Comparison of ENCODE assay signal across 1 cellular context in the genomic region with DNA sequence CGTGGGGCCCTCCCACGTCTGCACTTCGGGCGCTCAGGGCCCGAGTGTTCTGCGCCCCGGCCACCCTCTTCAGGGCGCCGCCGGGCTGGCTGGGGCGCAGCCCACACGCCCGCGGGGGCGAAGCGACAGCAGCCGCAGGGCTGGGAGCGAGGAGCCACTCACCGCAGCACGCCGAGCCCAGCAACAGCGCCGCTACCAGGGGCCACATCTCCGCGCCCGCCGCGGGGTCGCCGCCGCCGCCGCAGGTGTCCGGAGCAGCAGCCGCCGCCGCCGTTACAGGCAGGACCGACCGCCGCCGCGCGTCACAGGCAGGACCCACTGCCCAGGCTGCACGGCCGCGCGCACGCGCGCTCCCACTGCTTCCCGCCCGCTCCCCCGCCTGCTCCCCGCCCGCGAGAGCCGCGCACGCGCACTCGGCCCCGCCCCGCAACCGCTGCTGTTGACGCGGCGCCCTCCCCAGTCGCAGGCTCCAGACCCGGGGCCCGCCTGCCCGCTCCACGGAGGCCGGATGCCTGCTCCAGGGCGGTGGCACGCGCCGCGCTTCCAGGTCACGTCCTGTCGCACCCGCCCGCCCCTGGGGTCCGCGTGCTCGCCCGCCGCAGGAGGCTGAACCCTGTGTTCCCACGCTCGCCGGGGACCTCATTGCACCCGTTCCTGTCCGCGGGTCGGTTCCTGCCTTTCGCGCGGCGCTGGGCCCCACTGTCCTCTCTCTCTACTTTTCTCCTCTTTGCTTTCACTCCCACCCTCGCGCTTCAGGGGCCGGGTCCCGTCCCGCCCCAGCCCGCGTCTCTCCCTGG.
TF ChIP-seq lines count a peak whose summit lies in the region.

A gene (minus strand): TSS at position 331 of the 797 bp plus-strand sequence. CDS start 123 bp downstream, at position 208.

TF ChIP-seq in HCT116, 20 proteins besides CTCF, POLR2A, EP300 and RAD21 (continued from another document):
- TF ChIP-seq, protein P1, sequence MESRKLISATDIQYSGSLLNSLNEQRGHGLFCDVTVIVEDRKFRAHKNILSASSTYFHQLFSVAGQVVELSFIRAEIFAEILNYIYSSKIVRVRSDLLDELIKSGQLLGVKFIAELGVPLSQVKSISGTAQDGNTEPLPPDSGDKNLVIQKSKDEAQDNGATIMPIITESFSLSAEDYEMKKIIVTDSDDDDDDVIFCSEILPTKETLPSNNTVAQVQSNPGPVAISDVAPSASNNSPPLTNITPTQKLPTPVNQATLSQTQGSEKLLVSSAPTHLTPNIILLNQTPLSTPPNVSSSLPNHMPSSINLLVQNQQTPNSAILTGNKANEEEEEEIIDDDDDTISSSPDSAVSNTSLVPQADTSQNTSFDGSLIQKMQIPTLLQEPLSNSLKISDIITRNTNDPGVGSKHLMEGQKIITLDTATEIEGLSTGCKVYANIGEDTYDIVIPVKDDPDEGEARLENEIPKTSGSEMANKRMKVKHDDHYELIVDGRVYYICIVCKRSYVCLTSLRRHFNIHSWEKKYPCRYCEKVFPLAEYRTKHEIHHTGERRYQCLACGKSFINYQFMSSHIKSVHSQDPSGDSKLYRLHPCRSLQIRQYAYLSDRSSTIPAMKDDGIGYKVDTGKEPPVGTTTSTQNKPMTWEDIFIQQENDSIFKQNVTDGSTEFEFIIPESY (IDR thresholded peaks at IDR 0.05; ENCODE audit: extremely low read depth, insufficient replicate concordance, low read length) = no peak
